ENCODE assay signal across 26 cellular contexts in genomic region chr16:29024280-29024679, GRCh38. TPM values are rescaled to one million over a fixed set of nuclear protein-coding genes. Genes with fewer than 3 reads are reported as not detected.
DNase-seq lines count a peak whose midpoint lies in the region; ATAC-seq, FAIRE-seq and TF ChIP-seq lines count a peak whose summit lies in the region.
"Had no signal": no experiment of that assay in that cellular context is flagged by ENCODE, and none has a peak within 500 bp of the region (broad histone marks: within the 10 kb centered on the region; RNA-seq: fewer than 3 reads in every experiment).

No MANE protein-coding gene starts in this region.

- no peaks in the 10 kb centered on the region for H3K79me1 ChIP-seq in H1 (ENCODE audit: low read depth, low read length)

- 57% methylated on average over 5 of the region's 5 CpGs for WGBS in right cardiac atrium
- WGBS in H1 (ENCODE audit: extremely low coverage in 1 of 2, insufficient coverage in 1 of 2, insufficient read length in 1 of 2, insufficient replicate concordance in 2 of 2, low coverage in 1 of 2, low lambda C conversion rate in 2 of 2, missing lambda C conversion rate in 1 of 2), 2 experiments = 87% methylated on average over 5 of the region's 5 CpGs; no CpG with 5 or more reads in 1 of the 2 experiments

- no peaks in the 10 kb centered on the region for H3K36me3 Mint-ChIP-seq in T-cell

- H3K36me3 ChIP-seq in H1 (ENCODE audit: control insufficient read depth in 2 of 4, insufficient read depth in 4 of 4, low read length in 3 of 4) = no peaks in the 10 kb centered on the region
- H3K36me3 ChIP-seq: brain microvascular endothelial cell, lower lobe of right lung, prostate gland had no signal

- FAIRE-seq in H1 (lab: Jason Lieb, UNC) = no peak
- FAIRE-seq: endometrium, GM12892, kidney, TTC549 had no signal

- peaks cover 66 to 71% (median 71%) of the 10 kb centered on the region in 3 donors for H3K4me1 Mint-ChIP-seq in T-cell
- H3K4me1 Mint-ChIP-seq: neural crest cell had no signal

- H2BK15ac ChIP-seq in H1 (ENCODE audit: low read length) = no peak overlapping the region

- H2AK5ac ChIP-seq in H1 (ENCODE audit: low read depth, low read length) = no peak overlapping the region

- H4K8ac ChIP-seq in H1 (ENCODE audit: extremely low read depth, insufficient read depth, low read length) = no peak overlapping the region; the same call in 1 of the 2 replicates

- no peak for TF ChIP-seq POLR2A in H1 (IDR thresholded peaks at IDR 0.05; ENCODE audit: control extremely low read depth in 1 of 2, low read depth in 2 of 2, low read length in 2 of 2)

- H4K20me1 ChIP-seq in H1 (replicated peaks in 1 of 2; ENCODE audit: control insufficient read depth in 1 of 2, insufficient read depth in 2 of 2, low read length in 2 of 2) = no peaks in the 10 kb centered on the region

- H3K4me3 ChIP-seq in right cardiac atrium (ENCODE audit: low read length) = no peak overlapping the region
- no peak overlapping the region for H3K4me3 ChIP-seq in H1 (ENCODE audit: extremely low read depth in 1 of 4, insufficient read depth in 2 of 4, low read depth in 3 of 4, low read length in 4 of 4)
- H3K4me3 ChIP-seq: coronary artery, GM23248, lower lobe of right lung, mucosa of descending colon, prostate gland, testis had no signal

- H2BK20ac ChIP-seq in H1 (ENCODE audit: low read length) = no peak overlapping the region

- no peak overlapping the region for H3K14ac ChIP-seq in H1 (ENCODE audit: insufficient read length)

- H3K27ac ChIP-seq in right cardiac atrium (ENCODE audit: low read length) (no peak overlapping the region), H1 (ENCODE audit: low read depth, low read length) (no peak overlapping the region)
- H3K27ac ChIP-seq: brain microvascular endothelial cell, coronary artery, GM23248, lower lobe of right lung, prostate gland, testis had no signal

- no peaks in the 10 kb centered on the region for H3K23me2 ChIP-seq in H1 (ENCODE audit: low read depth, low read length)

- no peak overlapping the region for H3K56ac ChIP-seq in H1 (replicated peaks; ENCODE audit: insufficient read length, low read depth, low read length)

- no peak overlapping the region for H3K23ac ChIP-seq in H1 (ENCODE audit: insufficient read length)

- CTCF ChIA-PET in T-cell (lab: Charles Lee) (no interaction called here), H1 (lab: Charles Lee; ENCODE audit: partially characterized antibody) (interaction anchor here (0.6 to 1.7 kb wide), 4 partner anchors 13 to 436 kb away, joined by 3 to 4 read pairs (median 3); no protein-coding TSS in a partner anchor)

- no peaks in the 10 kb centered on the region for H3K9me3 Mint-ChIP-seq in T-cell
- H3K9me3 Mint-ChIP-seq: neural crest cell had no signal

- no peaks in the 10 kb centered on the region for H3K27me3 ChIP-seq in right cardiac atrium (ENCODE audit: control insufficient read depth, insufficient read depth)
- no peaks in the 10 kb centered on the region for H3K27me3 ChIP-seq in H1 (replicated peaks in 1 of 4; ENCODE audit: control insufficient read depth in 3 of 4, extremely low read depth in 1 of 4, insufficient read depth in 3 of 4, low read length in 3 of 4)
- H3K27me3 ChIP-seq: brain microvascular endothelial cell, testis had no signal

- TF ChIP-seq EP300 in H1 (IDR thresholded peaks at IDR 0.05; ENCODE audit: borderline replicate concordance in 1 of 2, low read depth in 2 of 2, low read length in 2 of 2) = no peak

- H3K4me1 ChIP-seq in right cardiac atrium (ENCODE audit: control insufficient read depth, insufficient read depth, low read length) (no peaks in the 10 kb centered on the region), H1 (replicated peaks in 1 of 4; ENCODE audit: control insufficient read depth in 3 of 4, insufficient read depth in 4 of 4, low read length in 3 of 4) (peaks cover 0 to 7% (median 2%) of the 10 kb centered on the region in 4 experiments; a peak in 6 of 7 replicates)
- H3K4me1 ChIP-seq: lower lobe of right lung, prostate gland, testis had no signal

- no peaks in the 10 kb centered on the region for H3K79me2 ChIP-seq in H1 (ENCODE audit: control insufficient read depth in 1 of 2, insufficient read depth in 2 of 2, low read length in 2 of 2)

- no peak overlapping the region for H4K91ac ChIP-seq in H1 (replicated peaks; ENCODE audit: insufficient read length, low read length)

- H3K27me3 Mint-ChIP-seq in T-cell = no peaks in the 10 kb centered on the region

- H2BK5ac ChIP-seq in H1 (ENCODE audit: low read depth, low read length) = no peak overlapping the region

- DNase-seq in cardiac septum (ENCODE audit: low spot score) (peak; percentile 57), right cardiac atrium (no peak), T-cell (no peak), H1 (ENCODE audit: low read depth in 1 of 2, low spot score in 2 of 2) (no peak), NCI-H1092 (lab: John Stamatoyannopoulos, UW) (no peak), globus pallidus (ENCODE audit: low spot score) (no peak)
- DNase-seq: activated CD4-positive, alpha-beta T cell treated with anti-CD3 and anti-CD28 coated beads, Interleukin-2, amount 50 U/mL, for 1 hour; brain microvascular endothelial cell; GM23248; kidney; lower lobe of right lung; mucosa of descending colon; NCI-H1105 treated with DMSO at 0.1 percent for 48 hours; NCI-H2029 treated with DMSO at 0.1 percent for 48 hours; NCI-H345; Right ventricle myocardium superior; SW 1271; testis had no signal

- H3K9ac ChIP-seq in H1 (replicated peaks in 1 of 4; ENCODE audit: extremely low read depth in 1 of 4, low read depth in 3 of 4, low read length in 3 of 4) = no peak overlapping the region
- H3K9ac ChIP-seq: GM23248 had no signal

- no peak overlapping the region for H3K4me2 ChIP-seq in H1 (ENCODE audit: insufficient read depth in 1 of 2, low read depth in 2 of 2, low read length in 2 of 2)

- no peak overlapping the region for H2BK12ac ChIP-seq in H1 (ENCODE audit: low read depth, low read length)

- no peaks in the 10 kb centered on the region for H3K9me3 ChIP-seq in right cardiac atrium (ENCODE audit: control insufficient read depth, low read length)
- no peaks in the 10 kb centered on the region for H3K9me3 ChIP-seq in H1 (ENCODE audit: insufficient read depth in 2 of 2, low read depth in 1 of 2, low read length in 1 of 2)
- H3K9me3 ChIP-seq: lower lobe of right lung, mucosa of descending colon, prostate gland, testis had no signal

- TF ChIP-seq CTCF in H1 (IDR thresholded peaks at IDR 0.05; ENCODE audit: control extremely low read depth in 1 of 3, insufficient read depth in 1 of 3, low read depth in 1 of 3, low read length in 3 of 3) = no peak

- TF ChIP-seq RAD21 in H1 (IDR thresholded peaks at IDR 0.05 in 1 of 2, conservative IDR thresholded peaks at IDR 0.05 in 1 of 2; ENCODE audit: low read depth in 2 of 2, low read length in 2 of 2) = no peak

- H3K27ac Mint-ChIP-seq in T-cell = peak overlapping the region; percentile 91

- no peak overlapping the region for H2BK120ac ChIP-seq in H1 (replicated peaks; ENCODE audit: low read depth, low read length)

- H4K5ac ChIP-seq in H1 (ENCODE audit: insufficient read length, low read depth, low read length) = no peak overlapping the region

- intact Hi-C loops in cardiac septum (cut with DNase I) = no loop called here
- intact Hi-C loops in right cardiac atrium (cut with DNase I) = no loop called here

- peak overlapping the region in 2 of 3 donors; percentile 31 to 74 for H3K4me3 Mint-ChIP-seq in T-cell
- H3K4me3 Mint-ChIP-seq: neural crest cell had no signal

- H3K4ac ChIP-seq in H1 (replicated peaks; ENCODE audit: insufficient read length, low read depth, low read length) = no peak overlapping the region

- H3K18ac ChIP-seq in H1 (ENCODE audit: extremely low read depth, low read length) = no peak overlapping the region

- H2AFZ ChIP-seq in H1 (ENCODE audit: low read length) = peak overlapping the region; percentile 2; the same call in 1 of the 2 replicates
- H2AFZ ChIP-seq: GM23248 had no signal

- POLR2A ChIA-PET in T-cell (lab: Charles Lee) (no interaction called here), H1 (lab: Charles Lee; ENCODE audit: partially characterized antibody) (no interaction called here)

- ATAC-seq in right cardiac atrium (no peak), T-cell (replicated peaks in 1 of 4) (no peak), GM21737 (IDR thresholded peaks at IDR 0.05; ENCODE audit: unreplicated experiment) (no peak)
- ATAC-seq: lower lobe of right lung, mucosa of descending colon, PC-3 had no signal

TF ChIP-seq in H1, 55 proteins besides CTCF, POLR2A, EP300 and RAD21 (continues in another document):
- TF ChIP-seq HDAC2 (IDR thresholded peaks at IDR 0.05; ENCODE audit: borderline replicate concordance in 1 of 2, low read depth in 2 of 2, low read length in 2 of 2) (no peak), KDM1A (IDR thresholded peaks at IDR 0.05; ENCODE audit: borderline replicate concordance, low read length) (no peak), NANOG (IDR thresholded peaks at IDR 0.05; ENCODE audit: insufficient read depth, low read depth, low read length, poor library complexity, severe bottlenecking) (no peak), FOSL1 (IDR thresholded peaks at IDR 0.05; ENCODE audit: insufficient read depth, low read depth, low read length) (no peak)

RNA-seq across cellular contexts. Expression of gene LAT, which starts 39.4 kb away (rescaled TPM):
- total RNA-seq in cardiac septum (2.0 TPM), right cardiac atrium (1 to 10 TPM; 1.2 to 2.9 (median 2.2) TPM), T-cell (100 to 1,000 TPM; 237 to 440 (median 378) TPM)
- polyA plus RNA-seq in right cardiac atrium (2.0 TPM), H1 (2011; rRNA removed) (3.4 and 6.9 TPM in 2 replicates)
- 2.7 and 3.0 TPM in 2 replicates for total RNA-seq in H1 (2021; fragmentation: NEBNext Ultra II Directional; extraction: Animal tissue kit (Norgen Biotek cat#: 25700))
- 3.8 TPM for polyA plus RNA-seq in H1 (2011; cell fraction: cytosol; rRNA removed)
- polyA plus RNA-seq in H1 (2011; cell fraction: nucleus; rRNA removed) = 37.5 TPM
- 5.0 to 7.0 TPM (median 5.7 TPM) in 4 replicates for polyA plus RNA-seq in H1 (2012, experiment 1 of 2)
- polyA plus RNA-seq in H1 (2012, experiment 2 of 2) = 4.2 TPM
- polyA plus RNA-seq in H1 (2013, experiment 1 of 2) = 3.2 TPM
- polyA plus RNA-seq in H1 (2013, experiment 2 of 2) = 2.6 TPM
- polyA minus RNA-seq in H1 (2011; rRNA and poly(A)+ RNA removed) = 0.85 and 1.7 TPM in 2 replicates
- not detected for polyA minus RNA-seq in H1 (2011; cell fraction: cytosol; rRNA and poly(A)+ RNA removed)
- 2.9 TPM for polyA minus RNA-seq in H1 (2011; cell fraction: nucleus; rRNA and poly(A)+ RNA removed)

RNA-seq across cellular contexts. Expression of gene SPNS1, which starts 49.7 kb away (rescaled TPM):
- 15.6 TPM for total RNA-seq in cardiac septum
- total RNA-seq in right cardiac atrium = 10 to 100 TPM; 16.1 to 18.0 (median 16.5) TPM
- polyA plus RNA-seq in right cardiac atrium = 19.5 TPM
- total RNA-seq in T-cell = 10 to 100 TPM; 28.2 to 53.2 (median 47.7) TPM
- 48.8 and 49.7 TPM in 2 replicates for total RNA-seq in H1 (2021; fragmentation: NEBNext Ultra II Directional; extraction: Animal tissue kit (Norgen Biotek cat#: 25700))
- polyA plus RNA-seq in H1 (2011; rRNA removed) = 66.9 and 124 TPM in 2 replicates
- 46.9 TPM for polyA plus RNA-seq in H1 (2011; cell fraction: cytosol; rRNA removed)
- polyA plus RNA-seq in H1 (2011; cell fraction: nucleus; rRNA removed) = 99.1 TPM
- polyA plus RNA-seq in H1 (2012, experiment 1 of 2) = 39.9 to 59.4 TPM (median 47.8 TPM) in 4 replicates
- polyA plus RNA-seq in H1 (2012, experiment 2 of 2) = 68.0 TPM
- polyA plus RNA-seq in H1 (2013, experiment 1 of 2) = 48.1 TPM
- polyA plus RNA-seq in H1 (2013, experiment 2 of 2) = 54.5 TPM
- polyA minus RNA-seq in H1 (2011; rRNA and poly(A)+ RNA removed) = 38.1 and 58.7 TPM in 2 replicates
- 38.8 TPM for polyA minus RNA-seq in H1 (2011; cell fraction: cytosol; rRNA and poly(A)+ RNA removed)
- polyA minus RNA-seq in H1 (2011; cell fraction: nucleus; rRNA and poly(A)+ RNA removed) = 22.0 TPM

Comparison
In these comparisons a context has a peak if more than half of its experiments do, and no peak if none do; other contexts are left out.
1. RNA of gene LAT, which starts 39.4 kb away (total RNA-seq): 237 to 440 TPM in T-cell; 2.7 to 3.0 TPM in H1, 1.2 to 2.9 TPM in right cardiac atrium and 2.0 TPM in cardiac septum (single experiment); every median in the first group is over 10 times any median in the second.